17 cellular contexts compared by ENCODE assay signal in the genomic region with DNA sequence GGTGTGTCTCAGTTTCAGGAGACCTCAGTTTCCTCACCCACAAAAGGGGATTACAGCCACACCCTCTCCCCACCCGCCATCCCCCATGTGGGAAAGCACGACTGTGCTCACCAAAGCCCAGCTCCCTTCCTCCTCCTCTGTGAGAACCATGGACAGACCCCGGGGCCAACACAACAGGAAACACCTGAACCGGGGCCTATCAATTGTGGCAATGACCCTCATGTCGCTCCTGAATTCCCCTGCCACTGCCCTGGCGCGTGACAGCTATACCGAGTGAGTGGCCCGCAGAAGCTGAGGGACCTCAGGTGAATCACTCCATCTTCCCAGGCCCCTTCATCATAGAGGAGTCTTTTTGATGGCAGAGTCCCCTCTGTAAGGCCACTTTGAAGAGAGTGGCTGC. TPM values are rescaled to one million over a fixed set of nuclear protein-coding genes. Genes with fewer than 3 reads are reported as not detected.
A peak's percentile ranks its signal among the peaks of the same experiment; 100 is the strongest.
DNase-seq lines count a peak whose midpoint lies in the region; ATAC-seq, FAIRE-seq and TF ChIP-seq lines count a peak whose summit lies in the region.
"Had no signal": no experiment of that assay in that cellular context is flagged by ENCODE, and none has a peak within 500 bp of the region (broad histone marks: within the 10 kb centered on the region; RNA-seq: fewer than 3 reads in every experiment).

No MANE protein-coding gene starts in this region.

- peak overlapping the region; percentile 3 to 59 (median 39); a peak in 16 of 22 replicates for H3K27ac ChIP-seq in BLaER1 treated with 17β-estradiol and CSF1 and Interleukin-3, amounts not matched to agents 10 nM and 100 nM
- H3K27ac ChIP-seq in gastroesophageal sphincter (peak overlapping the region in 3 of 4 donors; percentile 32 to 49 (median 41)), skeletal muscle tissue (ENCODE audit: low read depth, low read length) (peak overlapping the region; percentile 25)

- H3K36me3 ChIP-seq in BLaER1 treated with 17β-estradiol and CSF1 and Interleukin-3, amounts not matched to agents 10 nM and 100 nM, result peaks cover 5 to 60% (median 39%) of the 10 kb centered on the region in 11 experiments; a peak in 20 of 22 replicates
- peaks cover 0 to 31% of the 10 kb centered on the region in 2 donors for H3K36me3 ChIP-seq in gastroesophageal sphincter
- H3K36me3 ChIP-seq in skeletal muscle tissue (ENCODE audit: control insufficient read depth in 3 of 3, insufficient read depth in 3 of 3, low read length in 3 of 3), result peaks cover 0 to 10% (median 0%) of the 10 kb centered on the region in 3 donors

- 89% methylated on average over 3 of the region's 9 CpGs; no CpG with 5 or more reads in 1 of the 2 donors for WGBS in gastroesophageal sphincter (ENCODE audit: low coverage in 1 of 2), 2 donors

- peaks cover 3% of the 10 kb centered on the region for H3K9me3 Mint-ChIP-seq in T-helper 2 cell treated with Interferon-gamma antibody and Interleukin-4, amounts not matched to agents 5 μg/mL and 100 μg/mL, for 36 hours
- H3K9me3 Mint-ChIP-seq: CD8-positive, alpha-beta T cell had no signal

- H3K27ac Mint-ChIP-seq in T-helper 2 cell treated with Interferon-gamma antibody and Interleukin-4, amounts not matched to agents 5 μg/mL and 100 μg/mL, for 36 hours, result no peak overlapping the region

- peaks cover 19% of the 10 kb centered on the region for H3K4me1 Mint-ChIP-seq in T-helper 2 cell treated with Interferon-gamma antibody and Interleukin-4, amounts not matched to agents 5 μg/mL and 100 μg/mL, for 36 hours (ENCODE audit: low read depth)

- no peak overlapping the region for H3K4me3 ChIP-seq in BLaER1 treated with 17β-estradiol and CSF1 and Interleukin-3, amounts not matched to agents 10 nM and 100 nM
- H3K4me3 ChIP-seq in gastroesophageal sphincter (no peak overlapping the region), skeletal muscle tissue (ENCODE audit: low read length in 3 of 3) (no peak overlapping the region)
- H3K4me3 ChIP-seq: HAP-1 had no signal

- H3K9ac ChIP-seq in BLaER1 treated with 17β-estradiol and CSF1 and Interleukin-3, amounts not matched to agents 10 nM and 100 nM, result peak overlapping the region in 3 of 11 experiments; percentile 10 to 42 (median 27); a peak in 2 of 22 replicates
- no peak overlapping the region for H3K9ac ChIP-seq in skeletal muscle tissue (ENCODE audit: low read depth in 1 of 3, low read length in 3 of 3)

- H4K20me1 ChIP-seq in BLaER1 treated with 17β-estradiol and CSF1 and Interleukin-3, amounts not matched to agents 10 nM and 100 nM, result peaks cover 8 to 42% (median 24%) of the 10 kb centered on the region in 11 experiments; a peak in 20 of 22 replicates

- peaks cover 21% of the 10 kb centered on the region for H3K36me3 Mint-ChIP-seq in T-helper 2 cell treated with Interferon-gamma antibody and Interleukin-4, amounts not matched to agents 5 μg/mL and 100 μg/mL, for 36 hours (ENCODE audit: low read depth)

- no peak for TF ChIP-seq CTCF in gastroesophageal sphincter (IDR thresholded peaks at IDR 0.05)

- no peak for TF ChIP-seq EP300 in gastroesophageal sphincter (IDR thresholded peaks at IDR 0.05)

- no peaks in the 10 kb centered on the region for H3K27me3 Mint-ChIP-seq in T-helper 2 cell treated with Interferon-gamma antibody and Interleukin-4, amounts not matched to agents 5 μg/mL and 100 μg/mL, for 36 hours (ENCODE audit: low read depth)

- H3K4me1 ChIP-seq in BLaER1 treated with 17β-estradiol and CSF1 and Interleukin-3, amounts not matched to agents 10 nM and 100 nM, result peaks cover 79 to 95% (median 88%) of the 10 kb centered on the region in 10 experiments
- peaks cover 3 to 55% (median 24%) of the 10 kb centered on the region in 3 donors for H3K4me1 ChIP-seq in gastroesophageal sphincter
- peaks cover 7 to 18% (median 16%) of the 10 kb centered on the region in 3 donors for H3K4me1 ChIP-seq in skeletal muscle tissue (ENCODE audit: control insufficient read depth in 3 of 3, insufficient read depth in 3 of 3, low read length in 3 of 3)
- H3K4me1 ChIP-seq: HAP-1 had no signal

- DNase-seq in UCSD-AML1 (lab: John Stamatoyannopoulos, UW; ENCODE audit: unreplicated experiment), result peak; percentile 35
- DNase-seq in T-helper 2 cell treated with Interferon-gamma antibody and Interleukin-4, amounts not matched to agents 5 μg/mL and 100 μg/mL, for 36 hours (ENCODE audit: low spot score), result no peak
- no peak for DNase-seq in T-helper 2 cell
- DNase-seq in frontal cortex (ENCODE audit: low spot score in 2 of 2), result no peak
- DNase-seq in stimulated activated CD8-positive, alpha-beta memory T cell treated with anti-CD3 and anti-CD28 coated beads, Interleukin-4, amount 100 ng/mL, for 48 hours, result no peak
- DNase-seq: AML-193; CD8-positive, alpha-beta T cell; DMS79; NCI-H1105; NCI-H1694 treated with DMSO at 0.1 percent for 48 hours; NCI-H446 treated with DMSO at 0.1 percent for 48 hours; OCI-M1; SIG-M5 had no signal

- H3K9me3 ChIP-seq in BLaER1 treated with 17β-estradiol and CSF1 and Interleukin-3, amounts not matched to agents 10 nM and 100 nM (replicated peaks in 1 of 11), result no peaks in the 10 kb centered on the region
- H3K9me3 ChIP-seq in gastroesophageal sphincter, result no peaks in the 10 kb centered on the region
- H3K9me3 ChIP-seq in skeletal muscle tissue (ENCODE audit: control insufficient read depth in 3 of 3, low read length in 3 of 3), result no peaks in the 10 kb centered on the region
- H3K9me3 ChIP-seq: HAP-1 had no signal

- FAIRE-seq in frontal cortex (lab: Jason Lieb, UNC), result no peak

- peak; percentile 2 for ATAC-seq in gastroesophageal sphincter
- ATAC-seq: CD8-positive, alpha-beta T cell had no signal

- H3K4me2 ChIP-seq in BLaER1 treated with 17β-estradiol and CSF1 and Interleukin-3, amounts not matched to agents 10 nM and 100 nM, result peak overlapping the region; percentile 46 to 81 (median 63)

- H3K27me3 ChIP-seq in BLaER1 treated with 17β-estradiol and CSF1 and Interleukin-3, amounts not matched to agents 10 nM and 100 nM, result no peaks in the 10 kb centered on the region
- H3K27me3 ChIP-seq in gastroesophageal sphincter, result no peaks in the 10 kb centered on the region
- H3K27me3 ChIP-seq in skeletal muscle tissue (ENCODE audit: control insufficient read depth in 3 of 3, insufficient read depth in 3 of 3, low read length in 3 of 3), result no peaks in the 10 kb centered on the region

- no peak overlapping the region for H3K4me3 Mint-ChIP-seq in T-helper 2 cell treated with Interferon-gamma antibody and Interleukin-4, amounts not matched to agents 5 μg/mL and 100 μg/mL, for 36 hours
- H3K4me3 Mint-ChIP-seq: CD8-positive, alpha-beta T cell had no signal

- TF ChIP-seq POLR2A in gastroesophageal sphincter (IDR thresholded peaks at IDR 0.05), result no peak

RNA-seq across cellular contexts. Expression of a gene that starts 28.6 kb away (rescaled TPM):
- total RNA-seq in gastroesophageal sphincter, result 10 to 100 TPM; 27.1 to 47.9 (median 43.1) TPM
- total RNA-seq in skeletal muscle tissue, result 16.7 TPM
- 4.5 TPM for total RNA-seq in frontal cortex

RNA-seq across cellular contexts. Expression of a gene that starts 41.4 kb away (rescaled TPM):
- total RNA-seq in gastroesophageal sphincter (10 to 100 TPM in 2 of 4 donors, 1 to 10 TPM in 2; 4.6 to 15.6 (median 8.5) TPM), skeletal muscle tissue (2.6 TPM), frontal cortex (13.9 TPM)

RNA-seq across cellular contexts. Expression of a gene that starts 44.9 kb away (rescaled TPM):
- total RNA-seq in gastroesophageal sphincter (1 to 10 TPM; 1.6 to 3.4 (median 2.3) TPM), skeletal muscle tissue (2.1 TPM), frontal cortex (0.82 TPM)
